8 cellular contexts compared by ENCODE assay signal in genomic region chr11:2929511-2929879, GRCh38. TPM values are rescaled to one million over a fixed set of nuclear protein-coding genes. Genes with fewer than 3 reads are reported as not detected.
DNase-seq lines count a peak whose midpoint lies in the region; ATAC-seq and TF ChIP-seq lines count a peak whose summit lies in the region.

No MANE protein-coding gene starts in this region.

- H3K4me3 Mint-ChIP-seq in activated CD8-positive, alpha-beta memory T cell treated with anti-CD3 and anti-CD28 coated beads, Interleukin-2, amount 10 ng/mL, durations not matched to agents 7 days and 5 days: peak overlapping the region; percentile 52

- DNase-seq in ACHN (peak; percentile 83), HT-29 (ENCODE audit: low spot score) (peak; percentile 91), foreskin keratinocyte (peak; percentile 59 to 75), retinal pigment epithelial cell (ENCODE audit: low read depth) (no peak), SK-N-DZ (ENCODE audit: low spot score) (no peak), KBM-7 (no peak)
- no peak for DNase-seq in activated CD8-positive, alpha-beta memory T cell treated with anti-CD3 and anti-CD28 coated beads, Interleukin-2, amount 10 ng/mL, durations not matched to agents 7 days and 5 days

- CTCF ChIA-PET in activated CD8-positive, alpha-beta memory T cell treated with anti-CD3 and anti-CD28 coated beads, Interleukin-2, amount 10 ng/mL, durations not matched to agents 7 days and 5 days (lab: Charles Lee): interaction anchor here (0.7 to 5.1 kb wide), 27 partner anchors 10 to 486 kb away, joined by 3 to 51 read pairs (median 6); partner anchors contain the start of genes CDKN1C and NAP1L4

- no peaks in the 10 kb centered on the region for H3K9me3 Mint-ChIP-seq in activated CD8-positive, alpha-beta memory T cell treated with anti-CD3 and anti-CD28 coated beads, Interleukin-2, amount 10 ng/mL, durations not matched to agents 7 days and 5 days (ENCODE audit: low read depth)

- H3K27me3 Mint-ChIP-seq in activated CD8-positive, alpha-beta memory T cell treated with anti-CD3 and anti-CD28 coated beads, Interleukin-2, amount 10 ng/mL, durations not matched to agents 7 days and 5 days: peaks cover 22% of the 10 kb centered on the region

- peaks cover 10% of the 10 kb centered on the region for H3K4me1 ChIP-seq in foreskin keratinocyte

- no peak for TF ChIP-seq CTCF in foreskin keratinocyte (conservative IDR thresholded peaks at IDR 0.05)
- no peak for TF ChIP-seq CTCF in retinal pigment epithelial cell (conservative IDR thresholded peaks at IDR 0.05; ENCODE audit: low read depth, low read length)

- peak overlapping the region; percentile 46 for H3K4me3 ChIP-seq in retinal pigment epithelial cell (ENCODE audit: low read length)

- peak; percentile 22 for ATAC-seq in activated CD8-positive, alpha-beta memory T cell treated with anti-CD3 and anti-CD28 coated beads, Interleukin-2, amount 10 ng/mL, durations not matched to agents 7 days and 5 days
- peak; percentile 27 for ATAC-seq in foreskin keratinocyte
- no peak for ATAC-seq in GM21447 (IDR thresholded peaks at IDR 0.05; ENCODE audit: unreplicated experiment)

- no peaks in the 10 kb centered on the region for H3K27me3 ChIP-seq in foreskin keratinocyte

- in situ Hi-C loops in ACHN (cut with HindIII; ENCODE audit: low pct_ligation_motif_present, low pct_unique_long_range_greater_than_20kb, low sequenced_read_pairs): no loop called here
- in situ Hi-C loops in KBM-7 (cut with MboI; ENCODE audit: low pct_unique_long_range_greater_than_20kb, low sequenced_read_pairs): no loop called here

- peak overlapping the region; percentile 89 for H3K27ac ChIP-seq in foreskin keratinocyte

- peaks cover 38% of the 10 kb centered on the region for H3K4me1 Mint-ChIP-seq in activated CD8-positive, alpha-beta memory T cell treated with anti-CD3 and anti-CD28 coated beads, Interleukin-2, amount 10 ng/mL, durations not matched to agents 7 days and 5 days

- H3K36me3 Mint-ChIP-seq in activated CD8-positive, alpha-beta memory T cell treated with anti-CD3 and anti-CD28 coated beads, Interleukin-2, amount 10 ng/mL, durations not matched to agents 7 days and 5 days: no peaks in the 10 kb centered on the region

- H3K27ac Mint-ChIP-seq in activated CD8-positive, alpha-beta memory T cell treated with anti-CD3 and anti-CD28 coated beads, Interleukin-2, amount 10 ng/mL, durations not matched to agents 7 days and 5 days: no peak overlapping the region

RNA-seq across cellular contexts. Expression of gene PHLDA2, which starts 0.3 kb away (rescaled TPM):
- 345 and 406 TPM in 2 replicates for total RNA-seq in HT-29 (2014; rRNA removed; shearing (Covaris generic))
- total RNA-seq in activated CD8-positive, alpha-beta memory T cell treated with anti-CD3 and anti-CD28 coated beads, Interleukin-2, amount 10 ng/mL, durations not matched to agents 7 days and 5 days: 1 to 10 TPM; 1.1 to 3.6 TPM
- 36.9 and 52.6 TPM in 2 replicates for total RNA-seq in foreskin keratinocyte
- 165 and 166 TPM in 2 replicates for polyA plus RNA-seq in foreskin keratinocyte
- not detected in 2 replicates for polyA plus RNA-seq in SK-N-DZ (2014; cell fraction: cytosol; rRNA removed)
- polyA plus RNA-seq in SK-N-DZ (2014; cell fraction: nucleus; rRNA removed): not detected in 2 replicates

RNA-seq across cellular contexts. Expression of gene CDKN1C, which starts 43.9 kb away (rescaled TPM):
- total RNA-seq in HT-29 (2014; rRNA removed; shearing (Covaris generic)): 5.3 and 9.1 TPM in 2 replicates
- total RNA-seq in activated CD8-positive, alpha-beta memory T cell treated with anti-CD3 and anti-CD28 coated beads, Interleukin-2, amount 10 ng/mL, durations not matched to agents 7 days and 5 days: under 1 TPM; 0.44 to 0.87 TPM
- 2.4 and 3.2 TPM in 2 replicates for total RNA-seq in foreskin keratinocyte
- polyA plus RNA-seq in foreskin keratinocyte: 2.6 and 2.8 TPM in 2 replicates
- 7.0 and 7.8 TPM in 2 replicates for polyA plus RNA-seq in SK-N-DZ (2014; cell fraction: cytosol; rRNA removed)
- polyA plus RNA-seq in SK-N-DZ (2014; cell fraction: nucleus; rRNA removed): 5.4 and 5.8 TPM in 2 replicates

Comparison
In these comparisons a context has a peak if more than half of its experiments do, and no peak if none do; other contexts are left out.
1. DNase-seq: peak in ACHN (single experiment), HT-29 (single experiment) and foreskin keratinocyte (2 of 2); none in activated CD8-positive, alpha-beta memory T cell treated with anti-CD3 and anti-CD28 coated beads, Interleukin-2, amount 10 ng/mL, durations not matched to agents 7 days and 5 days (single experiment), retinal pigment epithelial cell (single experiment), SK-N-DZ (single experiment) and KBM-7 (single experiment).